ENCODE assay signal across 2 cellular contexts in the genomic region with DNA sequence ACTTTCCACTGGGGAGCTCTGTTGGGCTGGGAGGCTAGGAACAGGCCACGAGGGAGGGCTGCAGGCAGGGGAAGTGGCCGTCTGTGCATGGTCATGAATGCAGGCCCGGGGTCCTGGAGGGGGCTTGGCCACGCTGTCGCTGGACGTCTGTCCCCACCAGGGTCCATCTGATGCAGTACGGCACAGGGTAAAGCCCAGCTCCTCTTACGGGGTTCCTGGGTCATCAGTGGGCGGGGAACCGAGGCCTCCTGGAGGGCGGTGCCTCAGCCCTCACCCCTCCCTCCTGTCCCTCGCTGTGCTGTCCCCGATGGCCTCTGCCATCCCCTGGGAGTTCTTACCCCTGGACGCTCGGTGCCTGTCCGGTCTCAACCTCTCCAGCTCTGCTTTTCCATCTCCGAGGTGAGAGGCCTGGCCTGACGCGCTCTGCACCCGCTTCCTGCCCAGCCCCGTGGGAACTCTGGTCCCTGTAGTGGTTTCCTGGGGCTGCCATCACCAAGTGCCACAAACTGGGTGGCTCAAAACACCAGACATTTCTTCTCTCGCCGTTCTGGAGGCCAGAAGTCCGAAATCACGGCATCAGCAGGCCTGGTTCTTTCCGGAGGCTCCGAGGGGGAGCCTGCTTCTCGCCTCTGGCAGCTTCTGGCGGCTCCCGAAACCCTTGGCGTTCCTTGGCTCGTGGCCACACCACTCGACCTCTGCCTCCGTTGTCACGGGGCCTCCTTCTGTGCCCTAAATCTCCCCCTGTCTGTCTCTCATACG.
A peak's percentile ranks its signal among the peaks of the same experiment; 100 is the strongest.
TF ChIP-seq lines count a peak whose summit lies in the region.

No MANE protein-coding gene starts in this region.

TF ChIP-seq in A549, 52 proteins besides CTCF, POLR2A, EP300 and RAD21 (continued from another document):
- no peak for TF ChIP-seq MAZ (IDR thresholded peaks at IDR 0.05; ENCODE audit: borderline replicate concordance, low read depth, low read length)
- 0 out of 2 replicates have a peak, but pooled peaks have one; percentile 46 for TF ChIP-seq TFCP2L1 (CRISPR knock-in tag; IDR thresholded peaks at IDR 0.05)
TF ChIP-seq in A549: peak in this region for 1.

TF ChIP-seq in GM12878, 131 proteins besides CTCF, POLR2A, EP300 and RAD21 (continues in another document):
- TF ChIP-seq, protein P1, sequence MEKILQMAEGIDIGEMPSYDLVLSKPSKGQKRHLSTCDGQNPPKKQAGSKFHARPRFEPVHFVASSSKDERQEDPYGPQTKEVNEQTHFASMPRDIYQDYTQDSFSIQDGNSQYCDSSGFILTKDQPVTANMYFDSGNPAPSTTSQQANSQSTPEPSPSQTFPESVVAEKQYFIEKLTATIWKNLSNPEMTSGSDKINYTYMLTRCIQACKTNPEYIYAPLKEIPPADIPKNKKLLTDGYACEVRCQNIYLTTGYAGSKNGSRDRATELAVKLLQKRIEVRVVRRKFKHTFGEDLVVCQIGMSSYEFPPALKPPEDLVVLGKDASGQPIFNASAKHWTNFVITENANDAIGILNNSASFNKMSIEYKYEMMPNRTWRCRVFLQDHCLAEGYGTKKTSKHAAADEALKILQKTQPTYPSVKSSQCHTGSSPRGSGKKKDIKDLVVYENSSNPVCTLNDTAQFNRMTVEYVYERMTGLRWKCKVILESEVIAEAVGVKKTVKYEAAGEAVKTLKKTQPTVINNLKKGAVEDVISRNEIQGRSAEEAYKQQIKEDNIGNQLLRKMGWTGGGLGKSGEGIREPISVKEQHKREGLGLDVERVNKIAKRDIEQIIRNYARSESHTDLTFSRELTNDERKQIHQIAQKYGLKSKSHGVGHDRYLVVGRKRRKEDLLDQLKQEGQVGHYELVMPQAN (conservative IDR thresholded peaks at IDR 0.05), result no peak; the same call in 1 of the 2 replicates
- TF ChIP-seq CHD4 (IDR thresholded peaks at IDR 0.05) (no peak), BRCA1 (IDR thresholded peaks at IDR 0.05; ENCODE audit: low read depth, low read length) (no peak), CBX5 (IDR thresholded peaks at IDR 0.05; ENCODE audit: low read depth) (no peak), STAT1 (conservative IDR thresholded peaks at IDR 0.05) (no peak; the same call in 1 of the 2 replicates), RELA (IDR thresholded peaks at IDR 0.05; ENCODE audit: borderline replicate concordance, partially characterized antibody) (peak; percentile 19), TCF12 (IDR thresholded peaks at IDR 0.05; ENCODE audit: low read depth, low read length) (no peak), POLR2AphosphoS5 (IDR thresholded peaks at IDR 0.05; ENCODE audit: low read length) (no peak), RFX5 (IDR thresholded peaks at IDR 0.05; ENCODE audit: low read depth, low read length) (no peak), SMARCA5 (IDR thresholded peaks at IDR 0.05) (peak; percentile 77; the same call in 1 of the 2 replicates), HCFC1 (IDR thresholded peaks at IDR 0.05; ENCODE audit: low read length) (no peak), SMAD1 (IDR thresholded peaks at IDR 0.05; ENCODE audit: low read depth, partially characterized antibody) (no peak), NR2C1 (IDR thresholded peaks at IDR 0.05) (no peak), NFYA (IDR thresholded peaks at IDR 0.05; ENCODE audit: borderline replicate concordance, low read depth, low read length) (no peak), SPI1 (IDR thresholded peaks at IDR 0.05; ENCODE audit: borderline replicate concordance, insufficient read depth, low read depth, low read length) (0 out of 2 replicates have a peak, but pooled peaks have one; percentile 20), MEF2A (IDR thresholded peaks at IDR 0.05; ENCODE audit: insufficient read depth, low read depth, low read length) (no peak), NR2F1 (conservative IDR thresholded peaks at IDR 0.05) (peak; percentile 53; the same call in 1 of the 2 replicates), NBN (IDR thresholded peaks at IDR 0.05) (no peak), TBL1XR1 (IDR thresholded peaks at IDR 0.05; ENCODE audit: low read depth, low read length) (no peak), BHLHE40 (IDR thresholded peaks at IDR 0.05; ENCODE audit: borderline replicate concordance in 1 of 2, low read depth in 2 of 2, low read length in 1 of 2) (peak in 1 of 2 experiments; percentile 20; a peak in 1 of 4 replicates), SMC3 (IDR thresholded peaks at IDR 0.05; ENCODE audit: borderline replicate concordance, low read length) (no peak), RB1 (IDR thresholded peaks at IDR 0.05; ENCODE audit: borderline replicate concordance) (no peak), PAX8 (IDR thresholded peaks at IDR 0.05) (no peak), ASH2L (IDR thresholded peaks at IDR 0.05; ENCODE audit: borderline replicate concordance, low read depth) (no peak), FOXK2 (IDR thresholded peaks at IDR 0.05) (no peak), SUPT20H (IDR thresholded peaks at IDR 0.05; ENCODE audit: borderline replicate concordance, control insufficient read depth, low read depth, low read length) (no peak), NRF1 (conservative IDR thresholded peaks at IDR 0.05; ENCODE audit: low read depth, low read length) (no peak), RUNX3 (IDR thresholded peaks at IDR 0.05; ENCODE audit: low read length) (peak; percentile 29)
- TF ChIP-seq, protein P2, sequence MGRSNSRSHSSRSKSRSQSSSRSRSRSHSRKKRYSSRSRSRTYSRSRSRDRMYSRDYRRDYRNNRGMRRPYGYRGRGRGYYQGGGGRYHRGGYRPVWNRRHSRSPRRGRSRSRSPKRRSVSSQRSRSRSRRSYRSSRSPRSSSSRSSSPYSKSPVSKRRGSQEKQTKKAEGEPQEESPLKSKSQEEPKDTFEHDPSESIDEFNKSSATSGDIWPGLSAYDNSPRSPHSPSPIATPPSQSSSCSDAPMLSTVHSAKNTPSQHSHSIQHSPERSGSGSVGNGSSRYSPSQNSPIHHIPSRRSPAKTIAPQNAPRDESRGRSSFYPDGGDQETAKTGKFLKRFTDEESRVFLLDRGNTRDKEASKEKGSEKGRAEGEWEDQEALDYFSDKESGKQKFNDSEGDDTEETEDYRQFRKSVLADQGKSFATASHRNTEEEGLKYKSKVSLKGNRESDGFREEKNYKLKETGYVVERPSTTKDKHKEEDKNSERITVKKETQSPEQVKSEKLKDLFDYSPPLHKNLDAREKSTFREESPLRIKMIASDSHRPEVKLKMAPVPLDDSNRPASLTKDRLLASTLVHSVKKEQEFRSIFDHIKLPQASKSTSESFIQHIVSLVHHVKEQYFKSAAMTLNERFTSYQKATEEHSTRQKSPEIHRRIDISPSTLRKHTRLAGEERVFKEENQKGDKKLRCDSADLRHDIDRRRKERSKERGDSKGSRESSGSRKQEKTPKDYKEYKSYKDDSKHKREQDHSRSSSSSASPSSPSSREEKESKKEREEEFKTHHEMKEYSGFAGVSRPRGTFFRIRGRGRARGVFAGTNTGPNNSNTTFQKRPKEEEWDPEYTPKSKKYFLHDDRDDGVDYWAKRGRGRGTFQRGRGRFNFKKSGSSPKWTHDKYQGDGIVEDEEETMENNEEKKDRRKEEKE (IDR thresholded peaks at IDR 0.05), result no peak
- TF ChIP-seq, protein P3, sequence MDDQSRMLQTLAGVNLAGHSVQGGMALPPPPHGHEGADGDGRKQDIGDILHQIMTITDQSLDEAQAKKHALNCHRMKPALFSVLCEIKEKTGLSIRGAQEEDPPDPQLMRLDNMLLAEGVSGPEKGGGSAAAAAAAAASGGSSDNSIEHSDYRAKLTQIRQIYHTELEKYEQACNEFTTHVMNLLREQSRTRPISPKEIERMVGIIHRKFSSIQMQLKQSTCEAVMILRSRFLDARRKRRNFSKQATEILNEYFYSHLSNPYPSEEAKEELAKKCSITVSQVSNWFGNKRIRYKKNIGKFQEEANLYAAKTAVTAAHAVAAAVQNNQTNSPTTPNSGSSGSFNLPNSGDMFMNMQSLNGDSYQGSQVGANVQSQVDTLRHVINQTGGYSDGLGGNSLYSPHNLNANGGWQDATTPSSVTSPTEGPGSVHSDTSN (IDR thresholded peaks at IDR 0.05; ENCODE audit: insufficient replicate concordance, low read depth, low read length), result no peak
- TF ChIP-seq, protein P4, sequence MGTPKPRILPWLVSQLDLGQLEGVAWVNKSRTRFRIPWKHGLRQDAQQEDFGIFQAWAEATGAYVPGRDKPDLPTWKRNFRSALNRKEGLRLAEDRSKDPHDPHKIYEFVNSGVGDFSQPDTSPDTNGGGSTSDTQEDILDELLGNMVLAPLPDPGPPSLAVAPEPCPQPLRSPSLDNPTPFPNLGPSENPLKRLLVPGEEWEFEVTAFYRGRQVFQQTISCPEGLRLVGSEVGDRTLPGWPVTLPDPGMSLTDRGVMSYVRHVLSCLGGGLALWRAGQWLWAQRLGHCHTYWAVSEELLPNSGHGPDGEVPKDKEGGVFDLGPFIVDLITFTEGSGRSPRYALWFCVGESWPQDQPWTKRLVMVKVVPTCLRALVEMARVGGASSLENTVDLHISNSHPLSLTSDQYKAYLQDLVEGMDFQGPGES (IDR thresholded peaks at IDR 0.05), result no peak
- TF ChIP-seq, protein P5, sequence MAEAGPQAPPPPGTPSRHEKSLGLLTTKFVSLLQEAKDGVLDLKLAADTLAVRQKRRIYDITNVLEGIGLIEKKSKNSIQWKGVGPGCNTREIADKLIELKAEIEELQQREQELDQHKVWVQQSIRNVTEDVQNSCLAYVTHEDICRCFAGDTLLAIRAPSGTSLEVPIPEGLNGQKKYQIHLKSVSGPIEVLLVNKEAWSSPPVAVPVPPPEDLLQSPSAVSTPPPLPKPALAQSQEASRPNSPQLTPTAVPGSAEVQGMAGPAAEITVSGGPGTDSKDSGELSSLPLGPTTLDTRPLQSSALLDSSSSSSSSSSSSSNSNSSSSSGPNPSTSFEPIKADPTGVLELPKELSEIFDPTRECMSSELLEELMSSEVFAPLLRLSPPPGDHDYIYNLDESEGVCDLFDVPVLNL (IDR thresholded peaks at IDR 0.05; ENCODE audit: low read depth, low read length), result no peak
- TF ChIP-seq, protein P6, sequence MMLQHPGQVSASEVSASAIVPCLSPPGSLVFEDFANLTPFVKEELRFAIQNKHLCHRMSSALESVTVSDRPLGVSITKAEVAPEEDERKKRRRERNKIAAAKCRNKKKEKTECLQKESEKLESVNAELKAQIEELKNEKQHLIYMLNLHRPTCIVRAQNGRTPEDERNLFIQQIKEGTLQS (IDR thresholded peaks at IDR 0.05; ENCODE audit: borderline replicate concordance, extremely low read depth, low read depth, low read length), result no peak
- TF ChIP-seq, protein P7, sequence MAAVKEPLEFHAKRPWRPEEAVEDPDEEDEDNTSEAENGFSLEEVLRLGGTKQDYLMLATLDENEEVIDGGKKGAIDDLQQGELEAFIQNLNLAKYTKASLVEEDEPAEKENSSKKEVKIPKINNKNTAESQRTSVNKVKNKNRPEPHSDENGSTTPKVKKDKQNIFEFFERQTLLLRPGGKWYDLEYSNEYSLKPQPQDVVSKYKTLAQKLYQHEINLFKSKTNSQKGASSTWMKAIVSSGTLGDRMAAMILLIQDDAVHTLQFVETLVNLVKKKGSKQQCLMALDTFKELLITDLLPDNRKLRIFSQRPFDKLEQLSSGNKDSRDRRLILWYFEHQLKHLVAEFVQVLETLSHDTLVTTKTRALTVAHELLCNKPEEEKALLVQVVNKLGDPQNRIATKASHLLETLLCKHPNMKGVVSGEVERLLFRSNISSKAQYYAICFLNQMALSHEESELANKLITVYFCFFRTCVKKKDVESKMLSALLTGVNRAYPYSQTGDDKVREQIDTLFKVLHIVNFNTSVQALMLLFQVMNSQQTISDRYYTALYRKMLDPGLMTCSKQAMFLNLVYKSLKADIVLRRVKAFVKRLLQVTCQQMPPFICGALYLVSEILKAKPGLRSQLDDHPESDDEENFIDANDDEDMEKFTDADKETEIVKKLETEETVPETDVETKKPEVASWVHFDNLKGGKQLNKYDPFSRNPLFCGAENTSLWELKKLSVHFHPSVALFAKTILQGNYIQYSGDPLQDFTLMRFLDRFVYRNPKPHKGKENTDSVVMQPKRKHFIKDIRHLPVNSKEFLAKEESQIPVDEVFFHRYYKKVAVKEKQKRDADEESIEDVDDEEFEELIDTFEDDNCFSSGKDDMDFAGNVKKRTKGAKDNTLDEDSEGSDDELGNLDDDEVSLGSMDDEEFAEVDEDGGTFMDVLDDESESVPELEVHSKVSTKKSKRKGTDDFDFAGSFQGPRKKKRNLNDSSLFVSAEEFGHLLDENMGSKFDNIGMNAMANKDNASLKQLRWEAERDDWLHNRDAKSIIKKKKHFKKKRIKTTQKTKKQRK (IDR thresholded peaks at IDR 0.05; ENCODE audit: low read depth, low read length), result no peak
- TF ChIP-seq, protein P8, sequence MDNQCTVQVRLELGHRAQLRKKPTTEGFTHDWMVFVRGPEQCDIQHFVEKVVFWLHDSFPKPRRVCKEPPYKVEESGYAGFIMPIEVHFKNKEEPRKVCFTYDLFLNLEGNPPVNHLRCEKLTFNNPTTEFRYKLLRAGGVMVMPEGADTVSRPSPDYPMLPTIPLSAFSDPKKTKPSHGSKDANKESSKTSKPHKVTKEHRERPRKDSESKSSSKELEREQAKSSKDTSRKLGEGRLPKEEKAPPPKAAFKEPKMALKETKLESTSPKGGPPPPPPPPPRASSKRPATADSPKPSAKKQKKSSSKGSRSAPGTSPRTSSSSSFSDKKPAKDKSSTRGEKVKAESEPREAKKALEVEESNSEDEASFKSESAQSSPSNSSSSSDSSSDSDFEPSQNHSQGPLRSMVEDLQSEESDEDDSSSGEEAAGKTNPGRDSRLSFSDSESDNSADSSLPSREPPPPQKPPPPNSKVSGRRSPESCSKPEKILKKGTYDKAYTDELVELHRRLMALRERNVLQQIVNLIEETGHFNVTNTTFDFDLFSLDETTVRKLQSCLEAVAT (IDR thresholded peaks at IDR 0.05), result peak; percentile 20; the same call in 1 of the 2 replicates
- TF ChIP-seq, protein P9, sequence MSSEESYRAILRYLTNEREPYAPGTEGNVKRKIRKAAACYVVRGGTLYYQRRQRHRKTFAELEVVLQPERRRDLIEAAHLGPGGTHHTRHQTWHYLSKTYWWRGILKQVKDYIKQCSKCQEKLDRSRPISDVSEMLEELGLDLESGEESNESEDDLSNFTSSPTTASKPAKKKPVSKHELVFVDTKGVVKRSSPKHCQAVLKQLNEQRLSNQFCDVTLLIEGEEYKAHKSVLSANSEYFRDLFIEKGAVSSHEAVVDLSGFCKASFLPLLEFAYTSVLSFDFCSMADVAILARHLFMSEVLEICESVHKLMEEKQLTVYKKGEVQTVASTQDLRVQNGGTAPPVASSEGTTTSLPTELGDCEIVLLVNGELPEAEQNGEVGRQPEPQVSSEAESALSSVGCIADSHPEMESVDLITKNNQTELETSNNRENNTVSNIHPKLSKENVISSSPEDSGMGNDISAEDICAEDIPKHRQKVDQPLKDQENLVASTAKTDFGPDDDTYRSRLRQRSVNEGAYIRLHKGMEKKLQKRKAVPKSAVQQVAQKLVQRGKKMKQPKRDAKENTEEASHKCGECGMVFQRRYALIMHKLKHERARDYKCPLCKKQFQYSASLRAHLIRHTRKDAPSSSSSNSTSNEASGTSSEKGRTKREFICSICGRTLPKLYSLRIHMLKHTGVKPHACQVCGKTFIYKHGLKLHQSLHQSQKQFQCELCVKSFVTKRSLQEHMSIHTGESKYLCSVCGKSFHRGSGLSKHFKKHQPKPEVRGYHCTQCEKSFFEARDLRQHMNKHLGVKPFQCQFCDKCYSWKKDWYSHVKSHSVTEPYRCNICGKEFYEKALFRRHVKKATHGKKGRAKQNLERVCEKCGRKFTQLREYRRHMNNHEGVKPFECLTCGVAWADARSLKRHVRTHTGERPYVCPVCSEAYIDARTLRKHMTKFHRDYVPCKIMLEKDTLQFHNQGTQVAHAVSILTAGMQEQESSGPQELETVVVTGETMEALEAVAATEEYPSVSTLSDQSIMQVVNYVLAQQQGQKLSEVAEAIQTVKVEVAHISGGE (CRISPR knock-in tag; IDR thresholded peaks at IDR 0.05), result no peak
